In genomic region chr15:100544290-100544945, GRCh38 we compare ENCODE assay signal across 25 cellular contexts. TPM values are rescaled to one million over a fixed set of nuclear protein-coding genes. Genes with fewer than 3 reads are reported as not detected.
"Had no signal": no experiment of that assay in that cellular context is flagged by ENCODE, and none has a peak within 500 bp of the region (broad histone marks: within the 10 kb centered on the region; RNA-seq: fewer than 3 reads in every experiment).

No MANE protein-coding gene starts in this region.

- DNase-seq: activated B cell treated with CpG ODN at 0.5 μM for 24 hours; activated CD4-positive, alpha-beta T cell treated with anti-CD3 and anti-CD28 coated beads for 1 hour; activated CD4-positive, alpha-beta T cell treated with anti-CD3 and anti-CD28 coated beads, Interleukin-2, amount 10 ng/mL, durations not matched to agents 24 days and 14 days; activated CD4-positive, alpha-beta T cell treated with anti-CD3 and anti-CD28 coated beads, Interleukin-2, amount 50 U/mL, for 48 hours; activated CD8-positive, alpha-beta memory T cell treated with anti-CD3 and anti-CD28 coated beads, Interleukin-2, amount 10 ng/mL, durations not matched to agents 7 days and 5 days; activated gamma-delta T cell; activated naive CD4-positive, alpha-beta T cell treated with anti-CD3 and anti-CD28 coated beads for 36 hours; activated T-cell treated with anti-CD3 and anti-CD28 coated beads, Interleukin-2, amount 50 U/mL, for 24 hours; amygdala; Karpas-422; MM.1S; NCI-H1105 treated with DMSO at 0.1 percent for 48 hours; NCI-H1436 treated with DMSO at 0.1 percent for 48 hours; NCI-H187; NCI-H2081 treated with DMSO at 0.1 percent for 48 hours; NCI-H446; NCI-H524; PC-3; SHP77 treated with DMSO at 0.1 percent for 48 hours; T-cell; T-helper 2 cell; T1000 had no signal

- H3K4me3 ChIP-seq: K562 had no signal

- ATAC-seq: activated CD8-positive, alpha-beta memory T cell treated with anti-CD3 and anti-CD28 coated beads, Interleukin-2, amount 10 ng/mL, durations not matched to agents 7 days and 5 days; K562; PC-3 had no signal

RNA-seq across cellular contexts. Expression of gene CERS3, which starts 15.7 kb away (rescaled TPM):
- total RNA-seq: activated CD8-positive, alpha-beta memory T cell treated with anti-CD3 and anti-CD28 coated beads, Interleukin-2, amount 10 ng/mL, durations not matched to agents 7 days and 5 days; astrocyte; K562; SK-MEL-5 had no signal
- polyA plus RNA-seq: K562 had no signal
